In genomic region chr20:33914871-33915270, GRCh38 we compare ENCODE assay signal across 9 cellular contexts.
DNase-seq lines count a peak whose midpoint lies in the region; ATAC-seq, FAIRE-seq and TF ChIP-seq lines count a peak whose summit lies in the region.
"Had no signal": no experiment of that assay in that cellular context is flagged by ENCODE, and none has a peak within 500 bp of the region (broad histone marks: within the 10 kb centered on the region; RNA-seq: fewer than 3 reads in every experiment).

No MANE protein-coding gene starts in this region.

- no peak for ATAC-seq in upper lobe of left lung (ENCODE audit: low FRiP score in 2 of 2)

- 56 to 66% methylated on average over 2 of the region's 2 CpGs for WGBS in upper lobe of left lung, 2 donors

- H3K9me3 ChIP-seq in upper lobe of left lung, result no peaks in the 10 kb centered on the region
- H3K9me3 ChIP-seq: neutrophil had no signal

- H3K4me1 ChIP-seq in upper lobe of left lung, result peaks cover 5 to 32% (median 17%) of the 10 kb centered on the region in 4 donors

- DNase-seq in H54 (ENCODE audit: insufficient read length, low spot score) (peak; percentile 89), NCI-H226 (peak; percentile 77), renal cortical epithelial cell (ENCODE audit: low read depth) (peak; percentile 8), anterior cingulate cortex (lab: John Stamatoyannopoulos, UW) (no peak), ureter (ENCODE audit: low spot score) (no peak), upper lobe of left lung (no peak), coronary artery (ENCODE audit: low spot score) (no peak)
- DNase-seq in activated effector memory CD4-positive, alpha-beta T cell treated with anti-CD3 and anti-CD28 coated beads, Interleukin-2, amount 50 U/mL, for 16 hours, result peak; percentile 64

- peak; percentile 62 for FAIRE-seq in H54 (lab: Jason Lieb, UNC)

- TF ChIP-seq POLR2A in H54 (IDR thresholded peaks at IDR 0.05; ENCODE audit: low read depth, low read length) (no peak), upper lobe of left lung (IDR thresholded peaks at IDR 0.05) (no peak)

- H3K27ac ChIP-seq in upper lobe of left lung (no peak overlapping the region), coronary artery (no peak overlapping the region)
- H3K27ac ChIP-seq: neutrophil had no signal

- TF ChIP-seq CTCF in upper lobe of left lung (IDR thresholded peaks at IDR 0.05) (no peak), coronary artery (IDR thresholded peaks at IDR 0.05) (no peak)

- no peak for TF ChIP-seq EP300 in upper lobe of left lung (IDR thresholded peaks at IDR 0.05)

- H3K4me3 ChIP-seq in upper lobe of left lung, result no peak overlapping the region
- no peak overlapping the region for H3K4me3 ChIP-seq in coronary artery

- H3K36me3 ChIP-seq in upper lobe of left lung, result no peaks in the 10 kb centered on the region
- H3K36me3 ChIP-seq: neutrophil had no signal

- no peaks in the 10 kb centered on the region for H3K27me3 ChIP-seq in upper lobe of left lung
- H3K27me3 ChIP-seq: neutrophil had no signal

Comparison
In these comparisons a context has a peak if more than half of its experiments do, and no peak if none do; other contexts are left out.
1. DNase-seq: peak in H54 (single experiment), NCI-H226 (single experiment), activated effector memory CD4-positive, alpha-beta T cell treated with anti-CD3 and anti-CD28 coated beads, Interleukin-2, amount 50 U/mL, for 16 hours (single experiment) and renal cortical epithelial cell (single experiment); none in anterior cingulate cortex (0 of 58), ureter (single experiment), upper lobe of left lung (0 of 2) and coronary artery (single experiment).